Comparison of ENCODE assay signal across 23 cellular contexts in the genomic region with DNA sequence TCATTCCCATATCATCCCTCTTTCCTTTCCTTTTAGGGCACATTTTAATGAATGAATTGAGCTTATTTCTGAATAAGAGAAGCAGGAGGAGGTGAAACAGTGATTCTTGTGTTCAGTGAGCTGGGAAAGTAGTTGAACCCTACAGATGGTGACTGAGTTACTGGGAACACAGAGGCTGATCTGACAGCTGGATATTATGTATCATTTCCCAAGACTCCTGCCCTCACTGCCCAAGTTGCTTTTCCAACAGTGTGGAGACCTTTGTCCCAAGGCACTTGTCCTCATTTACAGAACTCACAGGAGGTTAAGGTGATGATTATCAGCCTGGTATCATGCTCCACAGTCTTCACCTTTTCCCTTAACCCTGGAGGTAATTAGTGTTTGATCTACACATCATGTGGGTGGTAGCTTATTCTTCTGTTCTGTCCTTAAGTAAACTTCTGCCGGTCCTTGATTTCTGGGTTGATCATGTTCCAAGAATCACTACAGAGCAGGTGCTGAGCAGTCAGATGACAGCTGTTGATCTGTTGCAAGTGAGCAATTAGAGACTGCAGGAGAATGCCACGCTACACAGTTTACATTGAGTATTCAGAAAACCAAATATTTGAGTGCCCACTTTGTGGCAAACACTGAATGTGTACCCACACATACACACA. TPM values are rescaled to one million over a fixed set of nuclear protein-coding genes. Genes with fewer than 3 reads are reported as not detected.
DNase-seq lines count a peak whose midpoint lies in the region; ATAC-seq, FAIRE-seq and TF ChIP-seq lines count a peak whose summit lies in the region.
"Had no signal": no experiment of that assay in that cellular context is flagged by ENCODE, and none has a peak within 500 bp of the region (broad histone marks: within the 10 kb centered on the region; RNA-seq: fewer than 3 reads in every experiment).

No MANE protein-coding gene starts in this region.

- DNase-seq in NCI-H1105 treated with DMSO at 0.1 percent for 48 hours (lab: John Stamatoyannopoulos, UW) (peak; percentile 93), NCI-H2107 (lab: John Stamatoyannopoulos, UW) (peak; percentile 8), NCI-H774 (lab: John Stamatoyannopoulos, UW) (peak; percentile 78), colonic mucosa (no peak), RCC 7860 (ENCODE audit: low spot score) (no peak), HAP-1 (ENCODE audit: low spot score in 2 of 2) (no peak)
- DNase-seq: activated CD4-positive, alpha-beta T cell treated with anti-CD3 and anti-CD28 coated beads for 36 hours; activated gamma-delta T cell; effector CD4-positive, alpha-beta T cell; esophagus squamous epithelium; head of caudate nucleus; Karpas-422; natural killer cell; posterior cingulate gyrus; SK-N-SH; testis had no signal

- H3K27ac ChIP-seq in colonic mucosa, result no peak overlapping the region
- H3K27ac ChIP-seq: esophagus squamous epithelium, testis had no signal

- FAIRE-seq in RCC 7860 (lab: Jason Lieb, UNC), result no peak
- FAIRE-seq: H54 had no signal

- ATAC-seq in HG02981 (IDR thresholded peaks at IDR 0.05; ENCODE audit: unreplicated experiment), result no peak
- ATAC-seq: activated CD4-positive, alpha-beta T cell treated with anti-CD3 and anti-CD28 coated beads for 36 hours; natural killer cell had no signal

- H3K36me3 ChIP-seq in colonic mucosa (no peaks in the 10 kb centered on the region), HAP-1 (replicated peaks) (no peaks in the 10 kb centered on the region)
- H3K36me3 ChIP-seq: esophagus squamous epithelium had no signal

- H3K9me3 ChIP-seq in colonic mucosa (no peaks in the 10 kb centered on the region), HAP-1 (no peaks in the 10 kb centered on the region)
- H3K9me3 ChIP-seq: SK-N-SH, testis had no signal

- H3K4me3 ChIP-seq in colonic mucosa (no peak overlapping the region), HAP-1 (no peak overlapping the region)
- H3K4me3 ChIP-seq: esophagus squamous epithelium, smooth muscle cell, testis had no signal

- in situ Hi-C loops in HAP-1 (cut with MboI; ENCODE audit: low sequenced_read_pairs), result no loop called here

- no peak overlapping the region for H3K9ac ChIP-seq in colonic mucosa (ENCODE audit: low read depth in 2 of 2, low read length in 2 of 2)
- H3K9ac ChIP-seq: SK-N-SH had no signal

- H3K27me3 ChIP-seq in colonic mucosa, result peaks cover 27% of the 10 kb centered on the region
- H3K27me3 ChIP-seq in HAP-1 (ENCODE audit: low read depth), result no peaks in the 10 kb centered on the region; the same call in 1 of the 2 replicates
- H3K27me3 ChIP-seq: testis had no signal

- H3K4me1 ChIP-seq in colonic mucosa, result no peaks in the 10 kb centered on the region
- H3K4me1 ChIP-seq in HAP-1, result peaks cover 3% of the 10 kb centered on the region
- H3K4me1 ChIP-seq: testis had no signal

- no peak for TF ChIP-seq CTCF in colonic mucosa (IDR thresholded peaks at IDR 0.05)

- intact Hi-C loops in colonic mucosa (cut with DNase I), result no loop called here

RNA-seq across cellular contexts. Expression of gene PRLHR, which starts 2.6 kb away (rescaled TPM):
- not detected for total RNA-seq in colonic mucosa
- total RNA-seq: activated CD4-positive, alpha-beta T cell treated with anti-CD3 and anti-CD28 coated beads for 36 hours; cardiac septum; esophagus squamous epithelium; HT-29; lung microvascular endothelial cell; natural killer cell; NCI-H460; smooth muscle cell had no signal

Comparison
In these comparisons a context has a peak if more than half of its experiments do, and no peak if none do; other contexts are left out.
1. DNase-seq: peak in NCI-H1105 treated with DMSO at 0.1 percent for 48 hours (single experiment), NCI-H2107 (single experiment) and NCI-H774 (single experiment); none in colonic mucosa (single experiment), RCC 7860 (single experiment) and HAP-1 (0 of 2).